Comparison of ENCODE assay signal across 1 cellular context in the genomic region with DNA sequence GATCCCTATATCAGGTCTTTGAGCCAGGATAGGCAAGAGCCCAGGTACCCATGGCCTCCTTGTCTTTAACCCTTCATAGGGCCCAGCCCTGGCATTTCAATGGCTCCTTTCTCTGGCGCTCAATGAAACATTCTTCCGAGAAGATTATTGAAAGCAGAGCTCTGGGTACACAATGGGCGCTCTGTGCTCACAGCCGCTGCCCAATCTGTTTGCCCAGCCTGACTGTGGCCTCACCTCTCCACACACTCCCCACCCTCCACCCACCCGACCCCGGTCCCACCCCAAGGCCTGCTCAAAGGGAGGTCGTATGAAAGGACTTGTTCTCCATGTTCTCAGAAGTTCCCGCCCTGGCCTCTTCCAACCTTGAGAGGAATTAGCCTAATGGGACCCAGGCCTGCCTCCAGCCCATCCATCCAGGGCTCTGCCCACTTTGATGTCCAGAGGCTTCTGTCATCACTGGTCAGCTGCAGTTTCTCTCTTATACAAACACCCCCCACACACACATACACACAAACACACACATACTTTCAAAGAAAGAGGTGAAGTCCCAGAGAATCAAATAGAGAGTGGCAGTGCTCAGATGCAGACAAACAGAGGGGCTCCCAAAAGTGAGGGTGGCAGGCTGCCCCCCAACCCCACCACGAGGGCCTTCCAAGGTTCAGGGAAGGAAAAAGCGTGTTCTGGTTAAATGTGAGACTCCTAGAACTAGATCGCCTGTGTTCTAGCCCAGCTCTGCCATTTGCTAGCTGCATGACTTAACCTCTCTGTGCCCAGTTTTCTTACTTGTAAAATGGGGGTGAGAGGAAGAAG.
TF ChIP-seq lines count a peak whose summit lies in the region.

No MANE protein-coding gene starts in this region.

TF ChIP-seq in HepG2, 621 proteins besides CTCF, POLR2A, EP300 and RAD21 (continued from another document):
- TF ChIP-seq, protein P1, sequence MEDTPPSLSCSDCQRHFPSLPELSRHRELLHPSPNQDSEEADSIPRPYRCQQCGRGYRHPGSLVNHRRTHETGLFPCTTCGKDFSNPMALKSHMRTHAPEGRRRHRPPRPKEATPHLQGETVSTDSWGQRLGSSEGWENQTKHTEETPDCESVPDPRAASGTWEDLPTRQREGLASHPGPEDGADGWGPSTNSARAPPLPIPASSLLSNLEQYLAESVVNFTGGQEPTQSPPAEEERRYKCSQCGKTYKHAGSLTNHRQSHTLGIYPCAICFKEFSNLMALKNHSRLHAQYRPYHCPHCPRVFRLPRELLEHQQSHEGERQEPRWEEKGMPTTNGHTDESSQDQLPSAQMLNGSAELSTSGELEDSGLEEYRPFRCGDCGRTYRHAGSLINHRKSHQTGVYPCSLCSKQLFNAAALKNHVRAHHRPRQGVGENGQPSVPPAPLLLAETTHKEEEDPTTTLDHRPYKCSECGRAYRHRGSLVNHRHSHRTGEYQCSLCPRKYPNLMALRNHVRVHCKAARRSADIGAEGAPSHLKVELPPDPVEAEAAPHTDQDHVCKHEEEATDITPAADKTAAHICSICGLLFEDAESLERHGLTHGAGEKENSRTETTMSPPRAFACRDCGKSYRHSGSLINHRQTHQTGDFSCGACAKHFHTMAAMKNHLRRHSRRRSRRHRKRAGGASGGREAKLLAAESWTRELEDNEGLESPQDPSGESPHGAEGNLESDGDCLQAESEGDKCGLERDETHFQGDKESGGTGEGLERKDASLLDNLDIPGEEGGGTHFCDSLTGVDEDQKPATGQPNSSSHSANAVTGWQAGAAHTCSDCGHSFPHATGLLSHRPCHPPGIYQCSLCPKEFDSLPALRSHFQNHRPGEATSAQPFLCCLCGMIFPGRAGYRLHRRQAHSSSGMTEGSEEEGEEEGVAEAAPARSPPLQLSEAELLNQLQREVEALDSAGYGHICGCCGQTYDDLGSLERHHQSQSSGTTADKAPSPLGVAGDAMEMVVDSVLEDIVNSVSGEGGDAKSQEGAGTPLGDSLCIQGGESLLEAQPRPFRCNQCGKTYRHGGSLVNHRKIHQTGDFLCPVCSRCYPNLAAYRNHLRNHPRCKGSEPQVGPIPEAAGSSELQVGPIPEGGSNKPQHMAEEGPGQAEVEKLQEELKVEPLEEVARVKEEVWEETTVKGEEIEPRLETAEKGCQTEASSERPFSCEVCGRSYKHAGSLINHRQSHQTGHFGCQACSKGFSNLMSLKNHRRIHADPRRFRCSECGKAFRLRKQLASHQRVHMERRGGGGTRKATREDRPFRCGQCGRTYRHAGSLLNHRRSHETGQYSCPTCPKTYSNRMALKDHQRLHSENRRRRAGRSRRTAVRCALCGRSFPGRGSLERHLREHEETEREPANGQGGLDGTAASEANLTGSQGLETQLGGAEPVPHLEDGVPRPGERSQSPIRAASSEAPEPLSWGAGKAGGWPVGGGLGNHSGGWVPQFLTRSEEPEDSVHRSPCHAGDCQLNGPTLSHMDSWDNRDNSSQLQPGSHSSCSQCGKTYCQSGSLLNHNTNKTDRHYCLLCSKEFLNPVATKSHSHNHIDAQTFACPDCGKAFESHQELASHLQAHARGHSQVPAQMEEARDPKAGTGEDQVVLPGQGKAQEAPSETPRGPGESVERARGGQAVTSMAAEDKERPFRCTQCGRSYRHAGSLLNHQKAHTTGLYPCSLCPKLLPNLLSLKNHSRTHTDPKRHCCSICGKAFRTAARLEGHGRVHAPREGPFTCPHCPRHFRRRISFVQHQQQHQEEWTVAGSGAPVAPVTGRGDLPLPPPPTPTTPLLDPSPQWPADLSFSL (CRISPR knock-in tag; IDR thresholded peaks at IDR 0.05) = peak; percentile 83; the same call in 1 of the 2 replicates
- no peak for TF ChIP-seq ZNF720 (CRISPR knock-in tag; IDR thresholded peaks at IDR 0.05)
- TF ChIP-seq, protein P2, sequence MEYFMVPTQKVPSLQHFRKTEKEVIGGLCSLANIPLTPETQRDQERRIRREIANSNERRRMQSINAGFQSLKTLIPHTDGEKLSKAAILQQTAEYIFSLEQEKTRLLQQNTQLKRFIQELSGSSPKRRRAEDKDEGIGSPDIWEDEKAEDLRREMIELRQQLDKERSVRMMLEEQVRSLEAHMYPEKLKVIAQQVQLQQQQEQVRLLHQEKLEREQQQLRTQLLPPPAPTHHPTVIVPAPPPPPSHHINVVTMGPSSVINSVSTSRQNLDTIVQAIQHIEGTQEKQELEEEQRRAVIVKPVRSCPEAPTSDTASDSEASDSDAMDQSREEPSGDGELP (IDR thresholded peaks at IDR 0.05; ENCODE audit: borderline replicate concordance, low read depth) = peak; percentile 93
- TF ChIP-seq FOSL2 (CRISPR knock-in tag; IDR thresholded peaks at IDR 0.05) = 0 out of 2 replicates have a peak, but pooled peaks have one; percentile 26
- TF ChIP-seq HOXA3 (CRISPR knock-in tag; IDR thresholded peaks at IDR 0.05) = 0 out of 2 replicates have a peak, but pooled peaks have one; percentile 26
- no peak for TF ChIP-seq CAMTA2 (CRISPR knock-in tag; IDR thresholded peaks at IDR 0.05; ENCODE audit: borderline replicate concordance)
- TF ChIP-seq PHF21A (CRISPR knock-in tag; IDR thresholded peaks at IDR 0.05) = peak; percentile 80
- TF ChIP-seq ZNF652 (CRISPR knock-in tag; IDR thresholded peaks at IDR 0.05; ENCODE audit: borderline replicate concordance, low read depth) = peak; percentile 93
- TF ChIP-seq NCOR1 (IDR thresholded peaks at IDR 0.05; ENCODE audit: borderline replicate concordance, low read length) = peak; percentile 44; the same call in 1 of the 2 replicates
- TF ChIP-seq, protein P3, sequence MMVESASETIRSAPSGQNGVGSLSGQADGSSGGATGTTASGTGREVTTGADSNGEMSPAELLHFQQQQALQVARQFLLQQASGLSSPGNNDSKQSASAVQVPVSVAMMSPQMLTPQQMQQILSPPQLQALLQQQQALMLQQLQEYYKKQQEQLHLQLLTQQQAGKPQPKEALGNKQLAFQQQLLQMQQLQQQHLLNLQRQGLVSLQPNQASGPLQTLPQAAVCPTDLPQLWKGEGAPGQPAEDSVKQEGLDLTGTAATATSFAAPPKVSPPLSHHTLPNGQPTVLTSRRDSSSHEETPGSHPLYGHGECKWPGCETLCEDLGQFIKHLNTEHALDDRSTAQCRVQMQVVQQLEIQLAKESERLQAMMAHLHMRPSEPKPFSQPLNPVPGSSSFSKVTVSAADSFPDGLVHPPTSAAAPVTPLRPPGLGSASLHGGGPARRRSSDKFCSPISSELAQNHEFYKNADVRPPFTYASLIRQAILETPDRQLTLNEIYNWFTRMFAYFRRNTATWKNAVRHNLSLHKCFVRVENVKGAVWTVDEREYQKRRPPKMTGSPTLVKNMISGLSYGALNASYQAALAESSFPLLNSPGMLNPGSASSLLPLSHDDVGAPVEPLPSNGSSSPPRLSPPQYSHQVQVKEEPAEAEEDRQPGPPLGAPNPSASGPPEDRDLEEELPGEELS (CRISPR knock-in tag; IDR thresholded peaks at IDR 0.05) = peak; percentile 71
- TF ChIP-seq FOXA3 (CRISPR knock-in tag; IDR thresholded peaks at IDR 0.05) = peak; percentile 37; the same call in 1 of the 2 replicates
- TF ChIP-seq ERF (CRISPR knock-in tag; IDR thresholded peaks at IDR 0.05) = peak; percentile 43; the same call in 1 of the 2 replicates
- TF ChIP-seq JUNB (CRISPR knock-in tag; IDR thresholded peaks at IDR 0.05; ENCODE audit: borderline replicate concordance) = 0 out of 2 replicates have a peak, but pooled peaks have one; percentile 49
- TF ChIP-seq ZSCAN30 (CRISPR knock-in tag; IDR thresholded peaks at IDR 0.05) = no peak
- TF ChIP-seq KAT8 (CRISPR knock-in tag; IDR thresholded peaks at IDR 0.05) = peak; percentile 52; the same call in 1 of the 2 replicates
- TF ChIP-seq ZNF207 (IDR thresholded peaks at IDR 0.05; ENCODE audit: borderline replicate concordance) = no peak
- peak; percentile 37; the same call in 1 of the 2 replicates for TF ChIP-seq SOX13 (IDR thresholded peaks at IDR 0.05)
- peak in 1 of 2 experiments; percentile 59; a peak in 2 of 4 replicates for TF ChIP-seq SOX13 (CRISPR knock-in tag; conservative IDR thresholded peaks at IDR 0.05 in 1 of 2, IDR thresholded peaks at IDR 0.05 in 1 of 2)
- no peak for TF ChIP-seq ISX (CRISPR knock-in tag; conservative IDR thresholded peaks at IDR 0.05)
- TF ChIP-seq ZNF292 (CRISPR knock-in tag; IDR thresholded peaks at IDR 0.05; ENCODE audit: borderline replicate concordance, low read depth) = peak; percentile 19; the same call in 1 of the 2 replicates
- TF ChIP-seq RARA (CRISPR knock-in tag; IDR thresholded peaks at IDR 0.05) = peak; percentile 46
- TF ChIP-seq, protein P4, sequence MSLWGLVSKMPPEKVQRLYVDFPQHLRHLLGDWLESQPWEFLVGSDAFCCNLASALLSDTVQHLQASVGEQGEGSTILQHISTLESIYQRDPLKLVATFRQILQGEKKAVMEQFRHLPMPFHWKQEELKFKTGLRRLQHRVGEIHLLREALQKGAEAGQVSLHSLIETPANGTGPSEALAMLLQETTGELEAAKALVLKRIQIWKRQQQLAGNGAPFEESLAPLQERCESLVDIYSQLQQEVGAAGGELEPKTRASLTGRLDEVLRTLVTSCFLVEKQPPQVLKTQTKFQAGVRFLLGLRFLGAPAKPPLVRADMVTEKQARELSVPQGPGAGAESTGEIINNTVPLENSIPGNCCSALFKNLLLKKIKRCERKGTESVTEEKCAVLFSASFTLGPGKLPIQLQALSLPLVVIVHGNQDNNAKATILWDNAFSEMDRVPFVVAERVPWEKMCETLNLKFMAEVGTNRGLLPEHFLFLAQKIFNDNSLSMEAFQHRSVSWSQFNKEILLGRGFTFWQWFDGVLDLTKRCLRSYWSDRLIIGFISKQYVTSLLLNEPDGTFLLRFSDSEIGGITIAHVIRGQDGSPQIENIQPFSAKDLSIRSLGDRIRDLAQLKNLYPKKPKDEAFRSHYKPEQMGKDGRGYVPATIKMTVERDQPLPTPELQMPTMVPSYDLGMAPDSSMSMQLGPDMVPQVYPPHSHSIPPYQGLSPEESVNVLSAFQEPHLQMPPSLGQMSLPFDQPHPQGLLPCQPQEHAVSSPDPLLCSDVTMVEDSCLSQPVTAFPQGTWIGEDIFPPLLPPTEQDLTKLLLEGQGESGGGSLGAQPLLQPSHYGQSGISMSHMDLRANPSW (CRISPR knock-in tag; IDR thresholded peaks at IDR 0.05; ENCODE audit: borderline replicate concordance) = no peak
- TF ChIP-seq ZNF556 (CRISPR knock-in tag; IDR thresholded peaks at IDR 0.05; ENCODE audit: borderline replicate concordance) = no peak
- TF ChIP-seq NCOA2 (CRISPR knock-in tag; IDR thresholded peaks at IDR 0.05) = peak; percentile 94
- no peak for TF ChIP-seq YEATS2 (CRISPR knock-in tag; IDR thresholded peaks at IDR 0.05; ENCODE audit: borderline replicate concordance)
- TF ChIP-seq HDAC2 (CRISPR knock-in tag; IDR thresholded peaks at IDR 0.05) = peak; percentile 50
